12 cellular contexts compared by ENCODE assay signal in the genomic region with DNA sequence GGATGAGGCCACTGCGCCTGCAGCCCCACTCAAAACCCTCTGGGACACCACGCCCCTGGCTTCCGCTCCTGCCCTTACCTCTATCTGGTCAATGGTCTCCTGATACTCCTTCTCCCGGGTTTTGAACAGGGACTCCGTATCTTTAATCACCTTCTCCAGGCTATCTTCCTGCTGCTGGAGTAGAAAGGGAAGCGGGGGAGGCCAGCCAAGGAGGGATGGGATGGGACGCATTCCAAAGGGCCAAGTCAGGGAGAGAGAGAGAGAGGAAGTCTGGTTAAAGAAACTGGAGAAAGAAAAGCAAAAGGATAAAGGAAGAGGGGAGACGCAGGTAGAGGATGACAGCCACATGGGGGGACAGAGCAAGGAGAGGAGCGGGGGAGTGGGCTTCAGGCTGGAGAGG. TPM values are rescaled to one million over a fixed set of nuclear protein-coding genes. Genes with fewer than 3 reads are reported as not detected.
DNase-seq lines count a peak whose midpoint lies in the region; ATAC-seq and TF ChIP-seq lines count a peak whose summit lies in the region.
"Had no signal": no experiment of that assay in that cellular context is flagged by ENCODE, and none has a peak within 500 bp of the region (broad histone marks: within the 10 kb centered on the region; RNA-seq: fewer than 3 reads in every experiment).

No MANE protein-coding gene starts in this region.

- DNase-seq in AG04449 (ENCODE audit: low read depth, low spot score), result no peak
- DNase-seq in NCI-H226, result peak; percentile 94
- DNase-seq in endothelial cell (ENCODE audit: low spot score), result no peak
- no peak for DNase-seq in nephron progenitor cell
- no peak for DNase-seq in activated CD4-positive, alpha-beta memory T cell treated with anti-CD3 and anti-CD28 coated beads for 36 hours
- DNase-seq in NCI-H2171 (lab: John Stamatoyannopoulos, UW), result no peak
- DNase-seq: CD4-positive, CD25-positive, alpha-beta regulatory T cell; NCI-H526 treated with DMSO at 0.1 percent for 48 hours; T-helper 9 cell had no signal

- H3K27me3 Mint-ChIP-seq in endothelial cell (ENCODE audit: unreplicated experiment) (peaks cover 14% of the 10 kb centered on the region), nephron progenitor cell (ENCODE audit: low read depth, poor library complexity) (no peaks in the 10 kb centered on the region)
- no peaks in the 10 kb centered on the region for H3K27me3 Mint-ChIP-seq in activated CD4-positive, alpha-beta memory T cell treated with anti-CD3 and anti-CD28 coated beads for 36 hours
- H3K27me3 Mint-ChIP-seq: CD4-positive, CD25-positive, alpha-beta regulatory T cell had no signal

- H3K4me3 Mint-ChIP-seq in endothelial cell (ENCODE audit: unreplicated experiment) (no peak overlapping the region), nephron progenitor cell (peak overlapping the region; percentile 16)
- H3K4me3 Mint-ChIP-seq in activated CD4-positive, alpha-beta memory T cell treated with anti-CD3 and anti-CD28 coated beads for 36 hours, result no peak overlapping the region
- H3K4me3 Mint-ChIP-seq: CD4-positive, CD25-positive, alpha-beta regulatory T cell had no signal

- CTCF ChIA-PET in AG04449 (lab: Yijun Ruan, JAX), result interaction anchor here (16.1 to 16.9 kb wide), 2 partner anchors 10 to 15 kb away, joined by 203 to 235 read pairs; partner anchors contain the start of genes GAPDH and NOP2
- CTCF ChIA-PET in activated CD4-positive, alpha-beta memory T cell treated with anti-CD3 and anti-CD28 coated beads for 36 hours (lab: Charles Lee), result no interaction called here

- POLR2A ChIA-PET in AG04449 (lab: Yijun Ruan, JAX), result interaction anchor here (1.4 to 10.4 kb wide), 3 partner anchors 10 to 55 kb away, joined by 3 to 359 read pairs (median 9); partner anchors contain the start of genes GAPDH and MRPL51
- POLR2A ChIA-PET in activated CD4-positive, alpha-beta memory T cell treated with anti-CD3 and anti-CD28 coated beads for 36 hours (lab: Charles Lee), result no interaction called here

- peak overlapping the region; percentile 44 for H3K4me3 ChIP-seq in AG04449 (ENCODE audit: low read depth, low read length)
- H3K4me3 ChIP-seq: HAP-1 had no signal

- H3K4me1 Mint-ChIP-seq in endothelial cell (ENCODE audit: unreplicated experiment), result peaks cover 55% of the 10 kb centered on the region
- H3K4me1 Mint-ChIP-seq in nephron progenitor cell, result peaks cover 29% of the 10 kb centered on the region
- H3K4me1 Mint-ChIP-seq in activated CD4-positive, alpha-beta memory T cell treated with anti-CD3 and anti-CD28 coated beads for 36 hours (ENCODE audit: low read depth), result peaks cover 13% of the 10 kb centered on the region

- H3K27ac Mint-ChIP-seq in endothelial cell (ENCODE audit: unreplicated experiment), result peak overlapping the region; percentile 84
- H3K27ac Mint-ChIP-seq in nephron progenitor cell, result peak overlapping the region; percentile 86
- no peak overlapping the region for H3K27ac Mint-ChIP-seq in activated CD4-positive, alpha-beta memory T cell treated with anti-CD3 and anti-CD28 coated beads for 36 hours
- H3K27ac Mint-ChIP-seq: CD4-positive, CD25-positive, alpha-beta regulatory T cell had no signal

- H3K36me3 Mint-ChIP-seq in endothelial cell (ENCODE audit: low read depth, unreplicated experiment), result peaks cover 46% of the 10 kb centered on the region
- H3K36me3 Mint-ChIP-seq in nephron progenitor cell (ENCODE audit: low read depth), result peaks cover 51% of the 10 kb centered on the region
- peaks cover 21% of the 10 kb centered on the region for H3K36me3 Mint-ChIP-seq in activated CD4-positive, alpha-beta memory T cell treated with anti-CD3 and anti-CD28 coated beads for 36 hours

- TF ChIP-seq CTCF in AG04449 (IDR thresholded peaks at IDR 0.05; ENCODE audit: insufficient read depth, low read length, missing control alignments) (no peak), endothelial cell (IDR thresholded peaks at IDR 0.05; ENCODE audit: unreplicated experiment) (no peak), nephron progenitor cell (IDR thresholded peaks at IDR 0.05) (no peak)

- no peaks in the 10 kb centered on the region for H3K9me3 Mint-ChIP-seq in endothelial cell (ENCODE audit: unreplicated experiment)
- no peaks in the 10 kb centered on the region for H3K9me3 Mint-ChIP-seq in nephron progenitor cell
- H3K9me3 Mint-ChIP-seq in activated CD4-positive, alpha-beta memory T cell treated with anti-CD3 and anti-CD28 coated beads for 36 hours, result no peaks in the 10 kb centered on the region
- H3K9me3 Mint-ChIP-seq: CD4-positive, CD25-positive, alpha-beta regulatory T cell had no signal

- ATAC-seq in GM19467 (IDR thresholded peaks at IDR 0.05; ENCODE audit: unreplicated experiment) (no peak), HG03460 (IDR thresholded peaks at IDR 0.05; ENCODE audit: unreplicated experiment) (no peak)

- intact Hi-C loops in activated CD4-positive, alpha-beta memory T cell treated with anti-CD3 and anti-CD28 coated beads for 36 hours (cut with micrococcal nuclease), result no loop called here

RNA-seq across cellular contexts. Expression of gene IFFO1, which starts 7.9 kb away (rescaled TPM):
- total RNA-seq in endothelial cell (ENCODE audit: unreplicated experiment), result 82.2 TPM
- total RNA-seq in activated CD4-positive, alpha-beta memory T cell treated with anti-CD3 and anti-CD28 coated beads for 36 hours, result 10 to 100 TPM; 10.9 to 12.4 TPM

RNA-seq across cellular contexts. Expression of gene GAPDH, which starts 13.7 kb away (rescaled TPM):
- 2,393 TPM for total RNA-seq in endothelial cell (ENCODE audit: unreplicated experiment)
- total RNA-seq in activated CD4-positive, alpha-beta memory T cell treated with anti-CD3 and anti-CD28 coated beads for 36 hours, result 1,000 to 10,000 TPM; 5,823 to 5,836 TPM

RNA-seq across cellular contexts. Expression of gene NOP2, which starts 20.1 kb away (rescaled TPM):
- total RNA-seq in endothelial cell (ENCODE audit: unreplicated experiment), result 37.5 TPM
- 10 to 100 TPM; 74.9 to 82.2 TPM for total RNA-seq in activated CD4-positive, alpha-beta memory T cell treated with anti-CD3 and anti-CD28 coated beads for 36 hours

RNA-seq across cellular contexts. Expression of gene NCAPD2, which starts 54.1 kb away (rescaled TPM):
- total RNA-seq in endothelial cell (ENCODE audit: unreplicated experiment), result 25.3 TPM
- 100 to 1,000 TPM; 192 to 196 TPM for total RNA-seq in activated CD4-positive, alpha-beta memory T cell treated with anti-CD3 and anti-CD28 coated beads for 36 hours

RNA-seq across cellular contexts. Expression of gene MRPL51, which starts 54.9 kb away (rescaled TPM):
- total RNA-seq in endothelial cell (ENCODE audit: unreplicated experiment), result 168 TPM
- total RNA-seq in activated CD4-positive, alpha-beta memory T cell treated with anti-CD3 and anti-CD28 coated beads for 36 hours, result 100 to 1,000 TPM; 289 to 312 TPM
